ENCODE assay signal across 9 cellular contexts in genomic region chr1:116489231-116489697, GRCh38.
DNase-seq lines count a peak whose midpoint lies in the region; ATAC-seq and TF ChIP-seq lines count a peak whose summit lies in the region.
"Had no signal": no experiment of that assay in that cellular context is flagged by ENCODE, and none has a peak within 500 bp of the region (broad histone marks: within the 10 kb centered on the region; RNA-seq: fewer than 3 reads in every experiment).

No MANE protein-coding gene starts in this region.

- no peak for TF ChIP-seq CTCF in HCT116 (IDR thresholded peaks at IDR 0.05 in 2 of 3, conservative IDR thresholded peaks at IDR 0.05 in 1 of 3; ENCODE audit: borderline replicate concordance in 1 of 3, insufficient read depth in 1 of 3, low read depth in 2 of 3, low read length in 2 of 3)
- TF ChIP-seq CTCF in SK-N-SH (IDR thresholded peaks at IDR 0.05): no peak
- no peak for TF ChIP-seq CTCF in thyroid gland (IDR thresholded peaks at IDR 0.05)
- TF ChIP-seq CTCF in GM20000 (IDR thresholded peaks at IDR 0.05; ENCODE audit: extremely low read depth, missing control alignments): no peak

- intact Hi-C loops in HCT116 (cut with micrococcal nuclease) (loop anchor here (5.0 kb wide), 1 partner anchor 112 kb away; no protein-coding TSS in a partner anchor), thyroid gland (cut with DNase I) (loop anchor here (5.0 kb wide), 2 partner anchors 117 to 337 kb away; partner anchors contain the start of gene ATP1A1)

- H3K9me3 ChIP-seq in HCT116 (ENCODE audit: control insufficient read depth in 1 of 2, insufficient read depth in 1 of 2, low read depth in 1 of 2, low read length in 2 of 2) (no peaks in the 10 kb centered on the region), SK-N-SH (no peaks in the 10 kb centered on the region), thyroid gland (no peaks in the 10 kb centered on the region)

- TF ChIP-seq POLR2A in HCT116 (IDR thresholded peaks at IDR 0.05; ENCODE audit: borderline replicate concordance, extremely low read depth, insufficient read depth, insufficient read length): no peak
- no peak for TF ChIP-seq POLR2A in thyroid gland (IDR thresholded peaks at IDR 0.05)

- TF ChIP-seq EP300 in SK-N-SH (IDR thresholded peaks at IDR 0.05; ENCODE audit: borderline replicate concordance in 1 of 2, low read depth in 1 of 2, low read length in 1 of 2): peak in 1 of 2 experiments; percentile 42; a peak in 1 of 4 replicates

- CTCF ChIA-PET in HCT116 (lab: Charles Lee) (interaction anchor here (1.8 to 7.9 kb wide), 3 partner anchors 10 to 350 kb away, joined by 13 to 288 read pairs (median 28); no protein-coding TSS in a partner anchor), SK-N-SH (lab: Yijun Ruan, JAX) (interaction anchor here (11.2 to 29.6 kb wide), 2 partner anchors 12 to 343 kb away, joined by 237 to 1099 read pairs; no protein-coding TSS in a partner anchor)

- H4K20me1 ChIP-seq in HCT116 (ENCODE audit: insufficient read depth) (no peaks in the 10 kb centered on the region), SK-N-SH (ENCODE audit: insufficient read depth) (no peaks in the 10 kb centered on the region)

- H3K27me3 ChIP-seq in HCT116 (ENCODE audit: insufficient read depth, low read length): no peaks in the 10 kb centered on the region
- no peaks in the 10 kb centered on the region for H3K27me3 ChIP-seq in SK-N-SH (ENCODE audit: insufficient read depth)
- H3K27me3 ChIP-seq in thyroid gland: no peaks in the 10 kb centered on the region

- TF ChIP-seq RAD21 in HCT116 (IDR thresholded peaks at IDR 0.05; ENCODE audit: low read depth) (peak; percentile 12), SK-N-SH (IDR thresholded peaks at IDR 0.05; ENCODE audit: low read length) (no peak)

- H3K36me3 ChIP-seq in HCT116 (ENCODE audit: control insufficient read depth in 1 of 2, insufficient read depth in 2 of 2, low read length in 2 of 2) (no peaks in the 10 kb centered on the region), SK-N-SH (replicated peaks in 1 of 2; ENCODE audit: control insufficient read depth in 1 of 2, insufficient read depth in 2 of 2, low read length in 1 of 2) (no peaks in the 10 kb centered on the region), thyroid gland (no peaks in the 10 kb centered on the region)

- no TSS peak for BruUV-seq in HCT116 (replicated peaks; lab: Mats Ljungman, UMichigan)

- WGBS in SK-N-SH (ENCODE audit: low lambda C conversion rate): 49% methylated on average over 5 of the region's 5 CpGs
- 60 to 67% methylated on average over 5 of the region's 5 CpGs for WGBS in thyroid gland, 2 donors

- H3K4me1 ChIP-seq in HCT116 (ENCODE audit: control insufficient read depth in 1 of 2, insufficient read depth in 2 of 2, low read length in 2 of 2) (peaks cover 40 to 65% of the 10 kb centered on the region in 2 experiments), SK-N-SH (ENCODE audit: control insufficient read depth in 1 of 2, insufficient read depth in 2 of 2, low read depth in 1 of 2, low read length in 1 of 2) (peaks cover 16 to 57% of the 10 kb centered on the region in 2 experiments; a peak in 3 of 4 replicates), thyroid gland (peaks cover 7 to 19% of the 10 kb centered on the region in 2 donors)

- H3K9ac ChIP-seq in HCT116 (ENCODE audit: low read length) (peak overlapping the region; percentile 44), SK-N-SH (no peak overlapping the region)

- DNase-seq in HCT116 (ENCODE audit: low read depth, low spot score) (peak; percentile 87), SK-N-SH (no peak), islet precursor cell (peak; percentile 94), thyroid gland (peak; percentile 61 to 68), GM20000 (ENCODE audit: low spot score) (no peak), NCI-H1092 (lab: John Stamatoyannopoulos, UW) (no peak), NCI-H1436 treated with DMSO at 0.1 percent for 48 hours (lab: John Stamatoyannopoulos, UW) (no peak)
- DNase-seq: activated gamma-delta T cell treated with Interleukin-2 at 50 U/mL for 16 hours, NCI-H1930 had no signal

- H3K79me2 ChIP-seq in HCT116 (ENCODE audit: insufficient read depth, low read length): no peaks in the 10 kb centered on the region
- H3K79me2 ChIP-seq in SK-N-SH (ENCODE audit: insufficient read depth): no peaks in the 10 kb centered on the region

- POLR2A ChIA-PET in HCT116 (lab: Charles Lee) (interaction anchor here (1.2 to 1.5 kb wide), 2 partner anchors 10 to 15 kb away, joined by 3 to 4 read pairs; no protein-coding TSS in a partner anchor), SK-N-SH (lab: Yijun Ruan, JAX) (no interaction called here)

- H3K4me2 ChIP-seq in HCT116 (ENCODE audit: low read length) (peak overlapping the region; percentile 77), SK-N-SH (peak overlapping the region; percentile 32)

- RAD21 ChIA-PET in HCT116 (lab: Charles Lee; ENCODE audit: low non-redundant PET in 1 of 2, low total read pairs in 2 of 2, uncharacterized antibody in 2 of 2, unreplicated experiment in 2 of 2): interaction anchor here in 1 of 2 experiments (0.8 kb wide), 1 partner anchor 10 kb away, joined by 3 read pairs; no protein-coding TSS in a partner anchor

- H2AFZ ChIP-seq in HCT116 (ENCODE audit: low read depth, low read length, poor library complexity, severe bottlenecking) (peak overlapping the region; percentile 57), SK-N-SH (ENCODE audit: low read depth) (no peak overlapping the region)

- H3K9me2 ChIP-seq in HCT116 (ENCODE audit: insufficient read depth) (no peaks in the 10 kb centered on the region), SK-N-SH (no peaks in the 10 kb centered on the region)

- H3K27ac ChIP-seq in HCT116 (ENCODE audit: low read depth, low read length) (peak overlapping the region; percentile 75), SK-N-SH (ENCODE audit: low read depth in 2 of 2, low read length in 1 of 2) (peak overlapping the region in 1 of 2 experiments; percentile 64; a peak in 2 of 4 replicates), thyroid gland (peak overlapping the region in 2 of 3 donors; percentile 40 to 44)

- H3F3A ChIP-seq in SK-N-SH (replicated peaks; ENCODE audit: insufficient read depth): no peaks in the 10 kb centered on the region

- ATAC-seq in HCT116: peak; percentile 77

- H3K4me3 ChIP-seq in HCT116 (replicated peaks in 1 of 2; ENCODE audit: low read depth in 1 of 2, low read length in 2 of 2) (peak overlapping the region in 1 of 2 experiments; percentile 22; a peak in 2 of 4 replicates), SK-N-SH (ENCODE audit: low read depth in 2 of 2, low read length in 1 of 2) (no peak overlapping the region), thyroid gland (replicated peaks in 1 of 3) (no peak overlapping the region)

TF ChIP-seq in HCT116, 20 proteins besides CTCF, POLR2A, EP300 and RAD21 (continues in another document):
- TF ChIP-seq SP1 (IDR thresholded peaks at IDR 0.05; ENCODE audit: low read depth): peak; percentile 92
- no peak for TF ChIP-seq ZFX (IDR thresholded peaks at IDR 0.05)
- TF ChIP-seq FOSL1 (IDR thresholded peaks at IDR 0.05; ENCODE audit: low read depth): peak; percentile 83
- no peak; the same call in 1 of the 2 replicates for TF ChIP-seq CEBPB (IDR thresholded peaks at IDR 0.05; ENCODE audit: low read depth)

TF ChIP-seq in SK-N-SH, 30 proteins besides CTCF, POLR2A, EP300 and RAD21:
- TF ChIP-seq RCOR1 (IDR thresholded peaks at IDR 0.05; ENCODE audit: low read length) (no peak), PBX3 (IDR thresholded peaks at IDR 0.05) (peak; percentile 47), ELF1 (IDR thresholded peaks at IDR 0.05) (0 out of 2 replicates have a peak, but pooled peaks have one; percentile 26), YY1 (IDR thresholded peaks at IDR 0.05; ENCODE audit: low read depth) (no peak), NFIC (IDR thresholded peaks at IDR 0.05; ENCODE audit: borderline replicate concordance) (peak; percentile 35; the same call in 1 of the 2 replicates), USF1 (IDR thresholded peaks at IDR 0.05; ENCODE audit: borderline replicate concordance, low read depth) (peak; percentile 49; the same call in 1 of the 2 replicates), SIN3A (IDR thresholded peaks at IDR 0.05; ENCODE audit: borderline replicate concordance, low read depth, low read length) (no peak), MEF2A (IDR thresholded peaks at IDR 0.05; ENCODE audit: borderline replicate concordance, low read depth) (no peak), MAX (IDR thresholded peaks at IDR 0.05; ENCODE audit: low read depth) (peak; percentile 58; the same call in 1 of the 2 replicates), POLR2AphosphoS5 (IDR thresholded peaks at IDR 0.05; ENCODE audit: low read depth, low read length) (no peak), JUND (IDR thresholded peaks at IDR 0.05) (peak; percentile 55), FOSL2 (IDR thresholded peaks at IDR 0.05; ENCODE audit: borderline replicate concordance, low read depth) (peak; percentile 61; the same call in 1 of the 2 replicates), TCF12 (IDR thresholded peaks at IDR 0.05) (peak; percentile 67)
TF ChIP-seq in SK-N-SH: peak in this region for 8.

Comparison
In these comparisons a context has a peak if more than half of its experiments do, and no peak if none do; other contexts are left out.
1. DNase-seq: peak in HCT116 (single experiment), islet precursor cell (single experiment) and thyroid gland (2 of 2); none in SK-N-SH (single experiment), GM20000 (single experiment), NCI-H1092 (single experiment) and NCI-H1436 treated with DMSO at 0.1 percent for 48 hours (single experiment).
2. Of the 11 proteins assayed by ChIP-seq in both SK-N-SH and HCT116: peak only in SK-N-SH: ELF1; only in HCT116: POLR2AphosphoS5, RAD21 and SIN3A; in both: JUND and MAX; in neither: 5.